Comparison of ENCODE assay signal across 11 cellular contexts in genomic region chr6:27297484-27297856, GRCh38. TPM values are rescaled to one million over a fixed set of nuclear protein-coding genes. Genes with fewer than 3 reads are reported as not detected.
A peak's percentile ranks its signal among the peaks of the same experiment; 100 is the strongest.
DNase-seq lines count a peak whose midpoint lies in the region; ATAC-seq and TF ChIP-seq lines count a peak whose summit lies in the region.
"Had no signal": no experiment of that assay in that cellular context is flagged by ENCODE, and none has a peak within 500 bp of the region (broad histone marks: within the 10 kb centered on the region; RNA-seq: fewer than 3 reads in every experiment).

No MANE protein-coding gene starts in this region.

- peak overlapping the region; percentile 69 for H3K27ac Mint-ChIP-seq in activated naive CD8-positive, alpha-beta T cell treated with anti-CD3 and anti-CD28 coated beads, Interleukin-2, amount 50 U/mL, for 24 hours

- H2AFZ ChIP-seq in ACC112 (ENCODE audit: low read length, unreplicated experiment) = no peak overlapping the region

- H3K9me3 Mint-ChIP-seq in activated naive CD8-positive, alpha-beta T cell treated with anti-CD3 and anti-CD28 coated beads, Interleukin-2, amount 50 U/mL, for 24 hours = peaks cover 43% of the 10 kb centered on the region

- no peaks in the 10 kb centered on the region for H3K36me3 ChIP-seq in ACC112 (ENCODE audit: insufficient read depth, low read length)
- no peaks in the 10 kb centered on the region for H3K36me3 ChIP-seq in HEK293 (ENCODE audit: control insufficient read depth in 2 of 2, insufficient read depth in 1 of 2, low read length in 2 of 2)
- no peaks in the 10 kb centered on the region for H3K36me3 ChIP-seq in iPS-18a (ENCODE audit: control insufficient read depth, low read depth, low read length)

- no peak overlapping the region for H3K27ac ChIP-seq in ACC112 (ENCODE audit: low read depth, low read length)
- no peak overlapping the region; the same call in 1 of the 2 replicates for H3K27ac ChIP-seq in HEK293 (ENCODE audit: extremely low read depth, low read depth, low read length)
- H3K27ac ChIP-seq in iPS-18a (ENCODE audit: low read length) = no peak overlapping the region
- H3K27ac ChIP-seq: body of pancreas, epithelial cell of prostate had no signal

- H3K9me3 ChIP-seq in HEK293 (ENCODE audit: control insufficient read depth, insufficient read depth, low read depth, low read length) (no peaks in the 10 kb centered on the region), iPS-18a (ENCODE audit: control insufficient read depth, low read depth, low read length) (no peaks in the 10 kb centered on the region)
- H3K9me3 ChIP-seq: body of pancreas had no signal

- peak overlapping the region; percentile 78 for H3K4me3 ChIP-seq in ACC112 (ENCODE audit: low read depth, low read length)
- peak overlapping the region; percentile 83 for H3K4me3 ChIP-seq in HEK293 (ENCODE audit: low read depth, low read length)
- peak overlapping the region; percentile 85 for H3K4me3 ChIP-seq in iPS-18a (ENCODE audit: low read length)
- H3K4me3 ChIP-seq: body of pancreas had no signal

- H3K79me2 ChIP-seq in ACC112 (ENCODE audit: control insufficient read depth, insufficient read depth, low read length, unreplicated experiment) = no peaks in the 10 kb centered on the region

- H3K27me3 ChIP-seq in ACC112 (ENCODE audit: insufficient read depth, low read length) (peaks cover 22% of the 10 kb centered on the region), iPS-18a (ENCODE audit: control insufficient read depth, insufficient read depth, low read length) (peaks cover 37% of the 10 kb centered on the region)

- intact Hi-C loops in sciatic nerve (cut with DNase I) = no loop called here

- ATAC-seq in activated naive CD8-positive, alpha-beta T cell treated with anti-CD3 and anti-CD28 coated beads, Interleukin-2, amount 50 U/mL, for 24 hours = no peak
- no peak for ATAC-seq in HG02870 (IDR thresholded peaks at IDR 0.05; ENCODE audit: unreplicated experiment)
- no peak for ATAC-seq in sciatic nerve
- ATAC-seq: body of pancreas had no signal

- no peak for TF ChIP-seq CTCF in HEK293 (tag by site-specific recombination; IDR thresholded peaks at IDR 0.05)

- no peak for DNase-seq in activated naive CD8-positive, alpha-beta T cell treated with anti-CD3 and anti-CD28 coated beads, Interleukin-2, amount 50 U/mL, for 24 hours
- DNase-seq in LoVo (ENCODE audit: low spot score) (no peak), sciatic nerve (ENCODE audit: low spot score) (no peak)
- no peak for DNase-seq in activated CD4-positive, alpha-beta T cell treated with anti-CD3 and anti-CD28 coated beads for 4 hours
- DNase-seq: body of pancreas had no signal

- H3K4me1 Mint-ChIP-seq in activated naive CD8-positive, alpha-beta T cell treated with anti-CD3 and anti-CD28 coated beads, Interleukin-2, amount 50 U/mL, for 24 hours = peaks cover 9% of the 10 kb centered on the region

- peaks cover 85% of the 10 kb centered on the region for H3K27me3 Mint-ChIP-seq in activated naive CD8-positive, alpha-beta T cell treated with anti-CD3 and anti-CD28 coated beads, Interleukin-2, amount 50 U/mL, for 24 hours

- POLR2A ChIA-PET in HEK293 (lab: Yijun Ruan, JAX) = interaction anchor here (0.7 to 1.1 kb wide), 5 partner anchors 46 to 511 kb away, joined by 3 to 5 read pairs (median 4); partner anchors contain the start of gene ZNF184

- peak overlapping the region; percentile 37 for H3K4me3 Mint-ChIP-seq in activated naive CD8-positive, alpha-beta T cell treated with anti-CD3 and anti-CD28 coated beads, Interleukin-2, amount 50 U/mL, for 24 hours
- H3K4me3 Mint-ChIP-seq: natural killer cell treated with Interleukin-12 subunit alpha and Interleukin-12 subunit beta and Interleukin-15 and Interleukin-18, amount 100 ng/mL, for 72 hours had no signal

- peaks cover 13% of the 10 kb centered on the region for H3K36me3 Mint-ChIP-seq in activated naive CD8-positive, alpha-beta T cell treated with anti-CD3 and anti-CD28 coated beads, Interleukin-2, amount 50 U/mL, for 24 hours (ENCODE audit: low read depth)

- H3K4me1 ChIP-seq in ACC112 (ENCODE audit: control insufficient read depth, insufficient read depth, low read length, unreplicated experiment) (no peaks in the 10 kb centered on the region), HEK293 (ENCODE audit: control insufficient read depth, insufficient read depth, low read length) (no peaks in the 10 kb centered on the region), iPS-18a (ENCODE audit: control insufficient read depth, low read depth, low read length) (peaks cover 4% of the 10 kb centered on the region)
- H3K4me1 ChIP-seq: body of pancreas had no signal

- CTCF ChIA-PET in HEK293 (lab: Yijun Ruan, JAX) = interaction anchor here (1.0 kb wide), 1 partner anchor 59 kb away, joined by 3 read pairs; no protein-coding TSS in a partner anchor

- H3K9ac ChIP-seq in iPS-18a (ENCODE audit: low read length) = peak overlapping the region; percentile 16

TF ChIP-seq in HEK293, 187 proteins besides CTCF, POLR2A, EP300 and RAD21 (continues in another document):
- TF ChIP-seq ELK4 (IDR thresholded peaks at IDR 0.05; ENCODE audit: borderline replicate concordance, low read depth, low read length) = no peak
- TF ChIP-seq ZNF426 (tag by site-specific recombination; IDR thresholded peaks at IDR 0.05) = no peak
- TF ChIP-seq WT1 (tag by site-specific recombination; IDR thresholded peaks at IDR 0.05) = no peak
- peak; percentile 15; the same call in 1 of the 2 replicates for TF ChIP-seq ZBTB20 (tag by site-specific recombination; IDR thresholded peaks at IDR 0.05)
- TF ChIP-seq ZNF362 (tag by site-specific recombination; IDR thresholded peaks at IDR 0.05) = 0 out of 2 replicates have a peak, but pooled peaks have one; percentile 24
- no peak for TF ChIP-seq ZBTB1 (tag by site-specific recombination; IDR thresholded peaks at IDR 0.05)
- TF ChIP-seq ZSCAN23 (tag by site-specific recombination; IDR thresholded peaks at IDR 0.05) = no peak
- TF ChIP-seq PRDM10 (tag by site-specific recombination; IDR thresholded peaks at IDR 0.05) = peak; percentile 47; the same call in 1 of the 2 replicates
- no peak for TF ChIP-seq SP3 (tag by site-specific recombination; IDR thresholded peaks at IDR 0.05)
- peak; percentile 46; the same call in 1 of the 2 replicates for TF ChIP-seq PATZ1 (tag by site-specific recombination; IDR thresholded peaks at IDR 0.05)

RNA-seq across cellular contexts. Expression of gene POM121L2, which starts 14.6 kb away (rescaled TPM):
- not detected for total RNA-seq in sciatic nerve
- total RNA-seq: body of pancreas; natural killer cell treated with Interleukin-12 subunit alpha and Interleukin-12 subunit beta and Interleukin-15 and Interleukin-18, amount 100 ng/mL, for 72 hours had no signal

RNA-seq across cellular contexts. Expression of gene PRSS16, which starts 50.0 kb away (rescaled TPM):
- 0.67 TPM for total RNA-seq in sciatic nerve
- total RNA-seq: natural killer cell treated with Interleukin-12 subunit alpha and Interleukin-12 subunit beta and Interleukin-15 and Interleukin-18, amount 100 ng/mL, for 72 hours had no signal
